In the genomic region with DNA sequence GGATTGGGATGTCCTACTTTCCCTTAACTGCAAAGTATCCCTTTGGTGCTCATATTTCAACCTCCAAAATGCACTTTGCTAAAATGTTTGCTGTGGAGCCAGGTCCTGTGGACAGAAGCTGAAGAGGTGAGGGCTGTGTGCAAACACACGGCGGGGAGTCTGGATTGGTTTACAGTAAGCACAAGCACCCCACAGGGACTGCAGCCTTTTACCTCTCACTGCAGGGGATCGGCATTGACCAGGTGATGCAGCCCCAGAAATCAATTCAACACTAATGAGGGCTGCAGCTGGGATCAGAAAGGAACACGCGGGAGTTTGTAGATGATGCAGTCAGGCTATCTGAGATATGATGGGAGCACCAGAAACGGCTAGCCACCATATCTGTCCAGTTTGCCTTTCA, we compare ENCODE assay signal across 28 cellular contexts.
DNase-seq lines count a peak whose midpoint lies in the region; ATAC-seq and TF ChIP-seq lines count a peak whose summit lies in the region.
"Had no signal": no experiment of that assay in that cellular context is flagged by ENCODE, and none has a peak within 500 bp of the region (broad histone marks: within the 10 kb centered on the region; RNA-seq: fewer than 3 reads in every experiment).

No MANE protein-coding gene starts in this region.

- no peak overlapping the region for H3K4me3 ChIP-seq in HEK293 (ENCODE audit: low read depth, low read length)
- H3K4me3 ChIP-seq in choroid plexus epithelial cell (ENCODE audit: low read depth, low read length), result no peak overlapping the region
- no peak overlapping the region for H3K4me3 ChIP-seq in ovary
- H3K4me3 ChIP-seq: breast epithelium, gastrocnemius medialis, lower lobe of right lung, SJCRH30, tibial nerve had no signal

- no peak for TF ChIP-seq EP300 in ovary (IDR thresholded peaks at IDR 0.05)

- H3K4me1 ChIP-seq in HEK293 (ENCODE audit: control insufficient read depth, insufficient read depth, low read length) (no peaks in the 10 kb centered on the region), ovary (ENCODE audit: insufficient read depth) (no peaks in the 10 kb centered on the region)
- H3K4me1 ChIP-seq: BE2C, breast epithelium, gastrocnemius medialis, lower lobe of right lung, tibial nerve had no signal

- DNase-seq in NCI-H187 (lab: John Stamatoyannopoulos, UW) (peak; percentile 5 to 31), NCI-H345 treated with DMSO at 0.1 percent for 48 hours (lab: John Stamatoyannopoulos, UW; ENCODE audit: unreplicated experiment) (peak; percentile 84), choroid plexus epithelial cell (ENCODE audit: low read depth) (peak; percentile 48), left ventricle myocardium superior (no peak), ovary (no peak)
- DNase-seq: ACHN; activated CD4-positive, alpha-beta T cell treated with anti-CD3 and anti-CD28 coated beads for 4 hours; activated CD8-positive, alpha-beta memory T cell treated with anti-CD3 and anti-CD28 coated beads for 24 hours; amygdala; BE2C; DMS53; gastrocnemius medialis; H9; lower lobe of right lung; MM.1S; naive thymus-derived CD4-positive, alpha-beta T cell; NCI-H2029; NCI-H526; occipital lobe; SJCRH30; stimulated activated CD4-positive, alpha-beta T cell treated with anti-CD3 and anti-CD28 coated beads, Interleukin-4, amount 100 ng/mL, for 24 hours; SW 1271; T-helper 9 cell had no signal

- ATAC-seq in HG03342 (IDR thresholded peaks at IDR 0.05; ENCODE audit: unreplicated experiment) (no peak), left ventricle myocardium superior (no peak)
- ATAC-seq: gastrocnemius medialis; lower lobe of right lung; naive thymus-derived CD4-positive, alpha-beta T cell had no signal

- intact Hi-C loops in left ventricle myocardium superior (cut with micrococcal nuclease), result no loop called here
- intact Hi-C loops in ovary (cut with DNase I), result no loop called here

- TF ChIP-seq POLR2A in ovary (IDR thresholded peaks at IDR 0.05), result no peak

- TF ChIP-seq CTCF in HEK293 (tag by site-specific recombination; IDR thresholded peaks at IDR 0.05) (no peak), choroid plexus epithelial cell (conservative IDR thresholded peaks at IDR 0.05; ENCODE audit: low read depth, low read length) (no peak), ovary (IDR thresholded peaks at IDR 0.05) (no peak)

- 69 to 82% (median 81%) methylated on average over 6 of the region's 6 CpGs for WGBS in ovary, 3 donors

- no peaks in the 10 kb centered on the region for H3K27me3 ChIP-seq in ovary
- H3K27me3 ChIP-seq: BE2C, breast epithelium, gastrocnemius medialis, SJCRH30, tibial nerve had no signal

- H3K27ac ChIP-seq in HEK293 (ENCODE audit: extremely low read depth, low read depth, low read length) (no peak overlapping the region), ovary (no peak overlapping the region)
- H3K27ac ChIP-seq: breast epithelium, gastrocnemius medialis, lower lobe of right lung, SJCRH30, tibial nerve, VCaP had no signal

- CTCF ChIA-PET in HEK293 (lab: Yijun Ruan, JAX), result no interaction called here

- H3K36me3 ChIP-seq in HEK293 (ENCODE audit: control insufficient read depth in 2 of 2, insufficient read depth in 1 of 2, low read length in 2 of 2) (no peaks in the 10 kb centered on the region), ovary (no peaks in the 10 kb centered on the region)
- H3K36me3 ChIP-seq: BE2C, breast epithelium, gastrocnemius medialis, lower lobe of right lung, SJCRH30, tibial nerve had no signal

- no peaks in the 10 kb centered on the region for H3K9me3 ChIP-seq in HEK293 (ENCODE audit: control insufficient read depth, insufficient read depth, low read depth, low read length)
- H3K9me3 ChIP-seq in ovary, result no peaks in the 10 kb centered on the region
- H3K9me3 ChIP-seq: BE2C, breast epithelium, gastrocnemius medialis, lower lobe of right lung, SJCRH30 had no signal

- POLR2A ChIA-PET in HEK293 (lab: Yijun Ruan, JAX), result no interaction called here

TF ChIP-seq in HEK293, 187 proteins besides CTCF, POLR2A, EP300 and RAD21:
- TF ChIP-seq ZIC2 (tag by site-specific recombination; IDR thresholded peaks at IDR 0.05), result peak; percentile 59
- TF ChIP-seq, protein P1, sequence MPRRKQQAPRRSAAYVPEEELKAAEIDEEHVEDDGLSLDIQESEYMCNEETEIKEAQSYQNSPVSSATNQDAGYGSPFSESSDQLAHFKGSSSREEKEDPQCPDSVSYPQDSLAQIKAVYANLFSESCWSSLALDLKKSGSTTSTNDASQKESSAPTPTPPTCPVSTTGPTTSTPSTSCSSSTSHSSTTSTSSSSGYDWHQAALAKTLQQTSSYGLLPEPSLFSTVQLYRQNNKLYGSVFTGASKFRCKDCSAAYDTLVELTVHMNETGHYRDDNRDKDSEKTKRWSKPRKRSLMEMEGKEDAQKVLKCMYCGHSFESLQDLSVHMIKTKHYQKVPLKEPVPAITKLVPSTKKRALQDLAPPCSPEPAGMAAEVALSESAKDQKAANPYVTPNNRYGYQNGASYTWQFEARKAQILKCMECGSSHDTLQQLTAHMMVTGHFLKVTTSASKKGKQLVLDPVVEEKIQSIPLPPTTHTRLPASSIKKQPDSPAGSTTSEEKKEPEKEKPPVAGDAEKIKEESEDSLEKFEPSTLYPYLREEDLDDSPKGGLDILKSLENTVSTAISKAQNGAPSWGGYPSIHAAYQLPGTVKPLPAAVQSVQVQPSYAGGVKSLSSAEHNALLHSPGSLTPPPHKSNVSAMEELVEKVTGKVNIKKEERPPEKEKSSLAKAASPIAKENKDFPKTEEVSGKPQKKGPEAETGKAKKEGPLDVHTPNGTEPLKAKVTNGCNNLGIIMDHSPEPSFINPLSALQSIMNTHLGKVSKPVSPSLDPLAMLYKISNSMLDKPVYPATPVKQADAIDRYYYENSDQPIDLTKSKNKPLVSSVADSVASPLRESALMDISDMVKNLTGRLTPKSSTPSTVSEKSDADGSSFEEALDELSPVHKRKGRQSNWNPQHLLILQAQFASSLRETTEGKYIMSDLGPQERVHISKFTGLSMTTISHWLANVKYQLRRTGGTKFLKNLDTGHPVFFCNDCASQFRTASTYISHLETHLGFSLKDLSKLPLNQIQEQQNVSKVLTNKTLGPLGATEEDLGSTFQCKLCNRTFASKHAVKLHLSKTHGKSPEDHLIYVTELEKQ (tag by site-specific recombination; IDR thresholded peaks at IDR 0.05; ENCODE audit: borderline replicate concordance), result no peak

Comparison
In these comparisons a context has a peak if more than half of its experiments do, and no peak if none do; other contexts are left out.
1. DNase-seq: peak in NCI-H187 (2 of 2), NCI-H345 treated with DMSO at 0.1 percent for 48 hours (single experiment) and choroid plexus epithelial cell (single experiment); none in left ventricle myocardium superior (single experiment) and ovary (0 of 5).